Comparison of ENCODE assay signal across 2 cellular contexts in the genomic region with DNA sequence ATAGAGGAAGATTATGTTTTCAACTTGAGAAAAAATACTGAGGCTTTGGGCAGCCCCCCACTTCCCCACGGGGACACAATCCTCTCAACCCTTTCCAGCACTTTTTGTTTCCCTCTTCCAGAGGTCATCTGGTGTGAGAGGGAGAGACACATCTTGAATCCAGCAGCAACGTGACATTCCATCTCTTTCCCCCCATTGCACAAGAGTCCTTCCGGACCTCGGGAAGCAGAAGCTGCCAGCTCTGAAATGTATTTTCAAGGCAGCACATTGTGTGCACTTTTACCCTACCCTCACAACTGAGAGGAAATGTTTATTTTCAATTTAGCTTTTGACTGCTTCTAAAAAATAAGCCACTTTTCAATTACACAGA.
TF ChIP-seq lines count a peak whose summit lies in the region.

No MANE protein-coding gene starts in this region.

TF ChIP-seq in GM23338, 12 proteins besides CTCF, POLR2A, EP300 and RAD21 (continued from another document):
- TF ChIP-seq, protein P1, sequence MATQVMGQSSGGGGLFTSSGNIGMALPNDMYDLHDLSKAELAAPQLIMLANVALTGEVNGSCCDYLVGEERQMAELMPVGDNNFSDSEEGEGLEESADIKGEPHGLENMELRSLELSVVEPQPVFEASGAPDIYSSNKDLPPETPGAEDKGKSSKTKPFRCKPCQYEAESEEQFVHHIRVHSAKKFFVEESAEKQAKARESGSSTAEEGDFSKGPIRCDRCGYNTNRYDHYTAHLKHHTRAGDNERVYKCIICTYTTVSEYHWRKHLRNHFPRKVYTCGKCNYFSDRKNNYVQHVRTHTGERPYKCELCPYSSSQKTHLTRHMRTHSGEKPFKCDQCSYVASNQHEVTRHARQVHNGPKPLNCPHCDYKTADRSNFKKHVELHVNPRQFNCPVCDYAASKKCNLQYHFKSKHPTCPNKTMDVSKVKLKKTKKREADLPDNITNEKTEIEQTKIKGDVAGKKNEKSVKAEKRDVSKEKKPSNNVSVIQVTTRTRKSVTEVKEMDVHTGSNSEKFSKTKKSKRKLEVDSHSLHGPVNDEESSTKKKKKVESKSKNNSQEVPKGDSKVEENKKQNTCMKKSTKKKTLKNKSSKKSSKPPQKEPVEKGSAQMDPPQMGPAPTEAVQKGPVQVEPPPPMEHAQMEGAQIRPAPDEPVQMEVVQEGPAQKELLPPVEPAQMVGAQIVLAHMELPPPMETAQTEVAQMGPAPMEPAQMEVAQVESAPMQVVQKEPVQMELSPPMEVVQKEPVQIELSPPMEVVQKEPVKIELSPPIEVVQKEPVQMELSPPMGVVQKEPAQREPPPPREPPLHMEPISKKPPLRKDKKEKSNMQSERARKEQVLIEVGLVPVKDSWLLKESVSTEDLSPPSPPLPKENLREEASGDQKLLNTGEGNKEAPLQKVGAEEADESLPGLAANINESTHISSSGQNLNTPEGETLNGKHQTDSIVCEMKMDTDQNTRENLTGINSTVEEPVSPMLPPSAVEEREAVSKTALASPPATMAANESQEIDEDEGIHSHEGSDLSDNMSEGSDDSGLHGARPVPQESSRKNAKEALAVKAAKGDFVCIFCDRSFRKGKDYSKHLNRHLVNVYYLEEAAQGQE (IDR thresholded peaks at IDR 0.05; ENCODE audit: unreplicated experiment): no peak
- TF ChIP-seq POLR2AphosphoS5 (IDR thresholded peaks at IDR 0.05; ENCODE audit: low read depth) (no peak), ZNF331 (CRISPR knock-in tag; IDR thresholded peaks at IDR 0.05; ENCODE audit: low read depth) (no peak), NANOG (IDR thresholded peaks at IDR 0.05; ENCODE audit: borderline replicate concordance) (no peak), STAT1 (IDR thresholded peaks at IDR 0.05; ENCODE audit: unreplicated experiment) (no peak), EZH2phosphoT487 (IDR thresholded peaks at IDR 0.05; ENCODE audit: unreplicated experiment) (no peak), JUNB (IDR thresholded peaks at IDR 0.05; ENCODE audit: unreplicated experiment) (no peak)
- TF ChIP-seq, protein P2, sequence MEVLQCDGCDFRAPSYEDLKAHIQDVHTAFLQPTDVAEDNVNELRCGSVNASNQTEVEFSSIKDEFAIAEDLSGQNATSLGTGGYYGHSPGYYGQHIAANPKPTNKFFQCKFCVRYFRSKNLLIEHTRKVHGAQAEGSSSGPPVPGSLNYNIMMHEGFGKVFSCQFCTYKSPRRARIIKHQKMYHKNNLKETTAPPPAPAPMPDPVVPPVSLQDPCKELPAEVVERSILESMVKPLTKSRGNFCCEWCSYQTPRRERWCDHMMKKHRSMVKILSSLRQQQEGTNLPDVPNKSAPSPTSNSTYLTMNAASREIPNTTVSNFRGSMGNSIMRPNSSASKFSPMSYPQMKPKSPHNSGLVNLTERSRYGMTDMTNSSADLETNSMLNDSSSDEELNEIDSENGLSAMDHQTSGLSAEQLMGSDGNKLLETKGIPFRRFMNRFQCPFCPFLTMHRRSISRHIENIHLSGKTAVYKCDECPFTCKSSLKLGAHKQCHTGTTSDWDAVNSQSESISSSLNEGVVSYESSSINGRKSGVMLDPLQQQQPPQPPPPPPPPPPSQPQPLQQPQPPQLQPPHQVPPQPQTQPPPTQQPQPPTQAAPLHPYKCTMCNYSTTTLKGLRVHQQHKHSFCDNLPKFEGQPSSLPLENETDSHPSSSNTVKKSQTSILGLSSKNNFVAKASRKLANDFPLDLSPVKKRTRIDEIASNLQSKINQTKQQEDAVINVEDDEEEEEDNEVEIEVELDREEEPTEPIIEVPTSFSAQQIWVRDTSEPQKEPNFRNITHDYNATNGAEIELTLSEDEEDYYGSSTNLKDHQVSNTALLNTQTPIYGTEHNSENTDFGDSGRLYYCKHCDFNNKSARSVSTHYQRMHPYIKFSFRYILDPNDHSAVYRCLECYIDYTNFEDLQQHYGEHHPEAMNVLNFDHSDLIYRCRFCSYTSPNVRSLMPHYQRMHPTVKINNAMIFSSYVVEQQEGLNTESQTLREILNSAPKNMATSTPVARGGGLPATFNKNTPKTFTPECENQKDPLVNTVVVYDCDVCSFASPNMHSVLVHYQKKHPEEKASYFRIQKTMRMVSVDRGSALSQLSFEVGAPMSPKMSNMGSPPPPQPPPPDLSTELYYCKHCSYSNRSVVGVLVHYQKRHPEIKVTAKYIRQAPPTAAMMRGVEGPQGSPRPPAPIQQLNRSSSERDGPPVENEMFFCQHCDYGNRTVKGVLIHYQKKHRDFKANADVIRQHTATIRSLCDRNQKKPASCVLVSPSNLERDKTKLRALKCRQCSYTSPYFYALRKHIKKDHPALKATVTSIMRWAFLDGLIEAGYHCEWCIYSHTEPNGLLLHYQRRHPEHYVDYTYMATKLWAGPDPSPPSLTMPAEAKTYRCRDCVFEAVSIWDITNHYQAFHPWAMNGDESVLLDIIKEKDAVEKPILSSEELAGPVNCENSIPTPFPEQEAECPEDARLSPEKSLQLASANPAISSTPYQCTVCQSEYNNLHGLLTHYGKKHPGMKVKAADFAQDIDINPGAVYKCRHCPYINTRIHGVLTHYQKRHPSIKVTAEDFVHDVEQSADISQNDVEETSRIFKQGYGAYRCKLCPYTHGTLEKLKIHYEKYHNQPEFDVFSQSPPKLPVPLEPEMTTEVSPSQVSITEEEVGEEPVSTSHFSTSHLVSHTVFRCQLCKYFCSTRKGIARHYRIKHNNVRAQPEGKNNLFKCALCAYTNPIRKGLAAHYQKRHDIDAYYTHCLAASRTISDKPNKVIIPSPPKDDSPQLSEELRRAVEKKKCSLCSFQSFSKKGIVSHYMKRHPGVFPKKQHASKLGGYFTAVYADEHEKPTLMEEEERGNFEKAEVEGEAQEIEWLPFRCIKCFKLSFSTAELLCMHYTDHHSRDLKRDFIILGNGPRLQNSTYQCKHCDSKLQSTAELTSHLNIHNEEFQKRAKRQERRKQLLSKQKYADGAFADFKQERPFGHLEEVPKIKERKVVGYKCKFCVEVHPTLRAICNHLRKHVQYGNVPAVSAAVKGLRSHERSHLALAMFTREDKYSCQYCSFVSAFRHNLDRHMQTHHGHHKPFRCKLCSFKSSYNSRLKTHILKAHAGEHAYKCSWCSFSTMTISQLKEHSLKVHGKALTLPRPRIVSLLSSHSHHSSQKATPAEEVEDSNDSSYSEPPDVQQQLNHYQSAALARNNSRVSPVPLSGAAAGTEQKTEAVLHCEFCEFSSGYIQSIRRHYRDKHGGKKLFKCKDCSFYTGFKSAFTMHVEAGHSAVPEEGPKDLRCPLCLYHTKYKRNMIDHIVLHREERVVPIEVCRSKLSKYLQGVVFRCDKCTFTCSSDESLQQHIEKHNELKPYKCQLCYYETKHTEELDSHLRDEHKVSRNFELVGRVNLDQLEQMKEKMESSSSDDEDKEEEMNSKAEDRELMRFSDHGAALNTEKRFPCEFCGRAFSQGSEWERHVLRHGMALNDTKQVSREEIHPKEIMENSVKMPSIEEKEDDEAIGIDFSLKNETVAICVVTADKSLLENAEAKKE (CRISPR knock-in tag; IDR thresholded peaks at IDR 0.05): no peak
- TF ChIP-seq, protein P3, sequence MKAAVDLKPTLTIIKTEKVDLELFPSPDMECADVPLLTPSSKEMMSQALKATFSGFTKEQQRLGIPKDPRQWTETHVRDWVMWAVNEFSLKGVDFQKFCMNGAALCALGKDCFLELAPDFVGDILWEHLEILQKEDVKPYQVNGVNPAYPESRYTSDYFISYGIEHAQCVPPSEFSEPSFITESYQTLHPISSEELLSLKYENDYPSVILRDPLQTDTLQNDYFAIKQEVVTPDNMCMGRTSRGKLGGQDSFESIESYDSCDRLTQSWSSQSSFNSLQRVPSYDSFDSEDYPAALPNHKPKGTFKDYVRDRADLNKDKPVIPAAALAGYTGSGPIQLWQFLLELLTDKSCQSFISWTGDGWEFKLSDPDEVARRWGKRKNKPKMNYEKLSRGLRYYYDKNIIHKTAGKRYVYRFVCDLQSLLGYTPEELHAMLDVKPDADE (IDR thresholded peaks at IDR 0.05): no peak
TF ChIP-seq in GM23338: peak in this region for 0.

TF ChIP-seq in liver, 16 proteins besides CTCF, POLR2A, EP300 and RAD21 (continued from another document):
- TF ChIP-seq, protein P1 (IDR thresholded peaks at IDR 0.05): peak; percentile 59
- TF ChIP-seq RXRA (IDR thresholded peaks at IDR 0.05) (peak; percentile 74 to 83), EGR1 (IDR thresholded peaks at IDR 0.05; ENCODE audit: low read depth in 2 of 2) (peak in 1 of 2 donors; percentile 24), NR2F2 (IDR thresholded peaks at IDR 0.05) (no peak), GABPA (IDR thresholded peaks at IDR 0.05 in 1 of 2, conservative IDR thresholded peaks at IDR 0.05 in 1 of 2) (peak in 1 of 2 donors; percentile 23), HNF4G (IDR thresholded peaks at IDR 0.05) (peak; percentile 50), YY1 (IDR thresholded peaks at IDR 0.05) (peak; percentile 66), FOXA2 (IDR thresholded peaks at IDR 0.05) (no peak), HNF4A (conservative IDR thresholded peaks at IDR 0.05) (peak in 1 of 2 donors; percentile 64)
